24 cellular contexts compared by ENCODE assay signal in genomic region chr6:163724196-163724595, GRCh38.
"Had no signal": no experiment of that assay in that cellular context is flagged by ENCODE, and none has a peak within 500 bp of the region (broad histone marks: within the 10 kb centered on the region; RNA-seq: fewer than 3 reads in every experiment).

No MANE protein-coding gene starts in this region.

- H3K27ac ChIP-seq: colonic mucosa, epithelial cell of prostate, gastrocnemius medialis, lower lobe of right lung, ovary, psoas muscle, suprapubic skin, transverse colon had no signal

- H3K4me3 ChIP-seq: colonic mucosa, gastrocnemius medialis, lower lobe of right lung, ovary, psoas muscle, suprapubic skin, transverse colon had no signal

- ATAC-seq: esophagus mucosa; gastrocnemius medialis; left ventricle myocardium superior; lower lobe of right lung; natural killer cell; psoas muscle; right cardiac atrium; stimulated activated naive CD8-positive, alpha-beta T cell treated with anti-CD3 and anti-CD28 coated beads, Interleukin-15, amount 100 ng/mL, for 72 hours had no signal

- H3K27me3 ChIP-seq: colonic mucosa, gastrocnemius medialis, ovary, suprapubic skin, transverse colon had no signal

- H3K4me1 ChIP-seq: colonic mucosa, lower lobe of right lung, suprapubic skin, transverse colon had no signal

- DNase-seq: colonic mucosa; effector CD8-positive, alpha-beta T cell; endodermal cell; foreskin fibroblast; gastrocnemius medialis; head of caudate nucleus; left ventricle myocardium superior; lower lobe of right lung; natural killer cell; nucleus accumbens; ovary; psoas muscle; right cardiac atrium; small intestine; stimulated activated CD4-positive, alpha-beta T cell treated with anti-CD3 and anti-CD28 coated beads, Interleukin-12 subunit alpha, Interleukin-12 subunit beta, amount 100 ng/mL, for 4 hours; stimulated activated CD4-positive, alpha-beta T cell treated with anti-CD3 and anti-CD28 coated beads, Interleukin-1b, Interleukin-23, amount 100 ng/mL, for 48 hours; stimulated activated CD4-positive, alpha-beta T cell treated with anti-CD3 and anti-CD28 coated beads, Interleukin-4, amount 100 ng/mL, for 1 hour; stimulated activated CD8-positive, alpha-beta memory T cell treated with anti-CD3 and anti-CD28 coated beads, Interleukin-4, amount 100 ng/mL, for 48 hours; stimulated activated naive CD4-positive, alpha-beta T cell; stimulated activated naive CD8-positive, alpha-beta T cell treated with anti-CD3 and anti-CD28 coated beads, Interleukin-15, amount 100 ng/mL, for 72 hours; transverse colon had no signal

- H3K36me3 ChIP-seq: colonic mucosa, gastrocnemius medialis, lower lobe of right lung, ovary, suprapubic skin, transverse colon had no signal

- H3K9me3 ChIP-seq: colonic mucosa, gastrocnemius medialis, lower lobe of right lung, ovary, psoas muscle, suprapubic skin, transverse colon had no signal
